ENCODE assay signal across 8 cellular contexts in genomic region chr5:108379722-108380530, GRCh38. TPM values are rescaled to one million over a fixed set of nuclear protein-coding genes. Genes with fewer than 3 reads are reported as not detected.
DNase-seq lines count a peak whose midpoint lies in the region; ATAC-seq and TF ChIP-seq lines count a peak whose summit lies in the region.

No MANE protein-coding gene starts in this region.

- intact Hi-C loops in sciatic nerve (cut with DNase I), result no loop called here

- no peak for ATAC-seq in activated CD8-positive, alpha-beta memory T cell treated with anti-CD3 and anti-CD28 coated beads, Interleukin-2, amount 10 ng/mL, durations not matched to agents 7 days and 5 days
- no peak for ATAC-seq in GM21528 (IDR thresholded peaks at IDR 0.05; ENCODE audit: low FRiP score, unreplicated experiment)
- no peak for ATAC-seq in sciatic nerve

- peaks cover 28% of the 10 kb centered on the region for H3K4me1 Mint-ChIP-seq in activated CD8-positive, alpha-beta memory T cell treated with anti-CD3 and anti-CD28 coated beads, Interleukin-2, amount 10 ng/mL, durations not matched to agents 7 days and 5 days

- peak overlapping the region; percentile 98 for H3K27ac ChIP-seq in VCaP
- peak overlapping the region in 19 of 21 experiments; percentile 66 to 100 (median 99) for H3K27ac ChIP-seq in skin epidermis

- H3K36me3 Mint-ChIP-seq in activated CD8-positive, alpha-beta memory T cell treated with anti-CD3 and anti-CD28 coated beads, Interleukin-2, amount 10 ng/mL, durations not matched to agents 7 days and 5 days, result peaks cover 24% of the 10 kb centered on the region

- peaks cover 14% of the 10 kb centered on the region for H3K9me3 Mint-ChIP-seq in activated CD8-positive, alpha-beta memory T cell treated with anti-CD3 and anti-CD28 coated beads, Interleukin-2, amount 10 ng/mL, durations not matched to agents 7 days and 5 days (ENCODE audit: low read depth)

- H3K4me3 Mint-ChIP-seq in activated CD8-positive, alpha-beta memory T cell treated with anti-CD3 and anti-CD28 coated beads, Interleukin-2, amount 10 ng/mL, durations not matched to agents 7 days and 5 days, result peak overlapping the region; percentile 77

- peak overlapping the region; percentile 92 for H3K27ac Mint-ChIP-seq in activated CD8-positive, alpha-beta memory T cell treated with anti-CD3 and anti-CD28 coated beads, Interleukin-2, amount 10 ng/mL, durations not matched to agents 7 days and 5 days

- peak; percentile 44 for DNase-seq in activated CD8-positive, alpha-beta memory T cell treated with anti-CD3 and anti-CD28 coated beads, Interleukin-2, amount 10 ng/mL, durations not matched to agents 7 days and 5 days
- DNase-seq in activated CD8-positive, alpha-beta memory T cell treated with anti-CD3 and anti-CD28 coated beads for 24 hours, result no peak
- DNase-seq in glomerular visceral epithelial cell (ENCODE audit: extremely low spot score) (peak; percentile 33), mucosa of gallbladder (ENCODE audit: low spot score) (no peak), sciatic nerve (ENCODE audit: low spot score) (no peak)

- peak overlapping the region; percentile 66 to 96 (median 93) for H3K4me3 ChIP-seq in skin epidermis

- no peak for TF ChIP-seq CTCF in VCaP (conservative IDR thresholded peaks at IDR 0.05)

- CTCF ChIA-PET in activated CD8-positive, alpha-beta memory T cell treated with anti-CD3 and anti-CD28 coated beads, Interleukin-2, amount 10 ng/mL, durations not matched to agents 7 days and 5 days (lab: Charles Lee), result interaction anchor here (1.2 kb wide), 1 partner anchor 120 kb away, joined by 3 read pairs; no protein-coding TSS in a partner anchor

- H3K27me3 Mint-ChIP-seq in activated CD8-positive, alpha-beta memory T cell treated with anti-CD3 and anti-CD28 coated beads, Interleukin-2, amount 10 ng/mL, durations not matched to agents 7 days and 5 days, result no peaks in the 10 kb centered on the region

RNA-seq across cellular contexts. Expression of gene FBXL17, which starts 2.0 kb away (rescaled TPM):
- 10 to 100 TPM in 1 of 2 experiments, 1 to 10 TPM in 1; 6.6 to 10.9 TPM for total RNA-seq in activated CD8-positive, alpha-beta memory T cell treated with anti-CD3 and anti-CD28 coated beads, Interleukin-2, amount 10 ng/mL, durations not matched to agents 7 days and 5 days
- 22.7 TPM for total RNA-seq in mucosa of gallbladder
- 25.5 TPM for total RNA-seq in sciatic nerve

Comparison
In these comparisons a context has a peak if more than half of its experiments do, and no peak if none do; other contexts are left out.
1. DNase-seq: peak in activated CD8-positive, alpha-beta memory T cell treated with anti-CD3 and anti-CD28 coated beads, Interleukin-2, amount 10 ng/mL, durations not matched to agents 7 days and 5 days (single experiment) and glomerular visceral epithelial cell (single experiment); none in activated CD8-positive, alpha-beta memory T cell treated with anti-CD3 and anti-CD28 coated beads for 24 hours (single experiment), mucosa of gallbladder (single experiment) and sciatic nerve (single experiment).